ENCODE assay signal across 13 cellular contexts in genomic region chr20:34263468-34263867, GRCh38. TPM values are rescaled to one million over a fixed set of nuclear protein-coding genes. Genes with fewer than 3 reads are reported as not detected.
DNase-seq lines count a peak whose midpoint lies in the region; ATAC-seq, FAIRE-seq and TF ChIP-seq lines count a peak whose summit lies in the region.
"Not testable (repeated sequence)": the region's sequence is repeated elsewhere in the genome, so short reads cannot be mapped to it uniquely, and the experiment has no call there.
"Had no signal": no experiment of that assay in that cellular context is flagged by ENCODE, and none has a peak within 500 bp of the region (broad histone marks: within the 10 kb centered on the region; RNA-seq: fewer than 3 reads in every experiment).

No MANE protein-coding gene starts in this region.

- not testable (repeated sequence) for H3K36me3 ChIP-seq in HEK293 (ENCODE audit: control insufficient read depth in 2 of 2, insufficient read depth in 1 of 2, low read length in 2 of 2); breast epithelium; HepG2 (replicated peaks in 1 of 2; ENCODE audit: control insufficient read depth in 1 of 2, insufficient read depth in 2 of 2, low read length in 2 of 2); right lobe of liver; ovary; upper lobe of right lung

- H2AFZ ChIP-seq in HepG2 (ENCODE audit: low read length): not testable (repeated sequence)

- not testable (repeated sequence) for H4K20me1 ChIP-seq in HepG2 (ENCODE audit: insufficient read depth, low read length)

- in situ Hi-C loops in HepG2 (cut with HindIII; ENCODE audit: extremely low pct_ligation_motif_present, low pct_unique_long_range_greater_than_20kb): not testable (repeated sequence)

- TF ChIP-seq CTCF in C4-2B (conservative IDR thresholded peaks at IDR 0.05); HEK293 (tag by site-specific recombination; IDR thresholded peaks at IDR 0.05); breast epithelium (IDR thresholded peaks at IDR 0.05); HepG2 (CRISPR knock-in tag; IDR thresholded peaks at IDR 0.05); right lobe of liver (IDR thresholded peaks at IDR 0.05); ovary (IDR thresholded peaks at IDR 0.05); upper lobe of right lung (IDR thresholded peaks at IDR 0.05): not testable (repeated sequence)

- H3K79me2 ChIP-seq in HepG2 (ENCODE audit: insufficient read depth, low read length): not testable (repeated sequence)

- H3K9ac ChIP-seq in HepG2 (ENCODE audit: insufficient read depth, low read depth, low read length): not testable (repeated sequence)

- CTCF ChIA-PET in HEK293 (lab: Yijun Ruan, JAX): interaction anchor here (0.9 kb wide), 1 partner anchor 8 kb away, joined by 3 read pairs; no protein-coding TSS in a partner anchor
- CTCF ChIA-PET in HepG2 (lab: Yijun Ruan, JAX; ENCODE audit: low intra/inter-chr PET ratio, low total read pairs): not testable (repeated sequence)

- BruUV-seq in HepG2 (replicated peaks; lab: Mats Ljungman, UMichigan): not testable (repeated sequence)

- H3K27me3 ChIP-seq in breast epithelium; HepG2 (ENCODE audit: control insufficient read depth in 1 of 2, insufficient read depth in 2 of 2, low read length in 2 of 2); right lobe of liver; ovary; upper lobe of right lung: not testable (repeated sequence)

- TF ChIP-seq EP300 in HepG2 (IDR thresholded peaks at IDR 0.05; ENCODE audit: low read depth in 2 of 2, low read length in 2 of 2); HepG2 (CRISPR knock-in tag; IDR thresholded peaks at IDR 0.05; ENCODE audit: borderline replicate concordance); ovary (IDR thresholded peaks at IDR 0.05): not testable (repeated sequence)

- intact Hi-C loops in breast epithelium (cut with DNase I; ENCODE audit: low total_unique reads); HepG2 (cut with micrococcal nuclease; ENCODE audit: unreplicated experiment); right lobe of liver (cut with DNase I); ovary (cut with DNase I); upper lobe of right lung (cut with DNase I): not testable (repeated sequence)

- FAIRE-seq in HepG2 (lab: Jason Lieb, UNC): not testable (repeated sequence)

- H3K9me3 ChIP-seq in HEK293 (ENCODE audit: control insufficient read depth, insufficient read depth, low read depth, low read length); breast epithelium; HepG2 (ENCODE audit: low read length); right lobe of liver; ovary; upper lobe of right lung: not testable (repeated sequence)

- not testable (repeated sequence) for TF ChIP-seq RAD21 in HepG2 (CRISPR knock-in tag; IDR thresholded peaks at IDR 0.05)

- POLR2A ChIA-PET in HEK293 (lab: Yijun Ruan, JAX): not testable (repeated sequence)
- POLR2A ChIA-PET in HepG2 (lab: Yijun Ruan, JAX): interaction anchor here (1.6 kb wide), 1 partner anchor 99 kb away, joined by 4 read pairs; the partner anchor contains the start of gene ITCH

- 96% methylated on average over 8 of the region's 8 CpGs for WGBS in HepG2 (ENCODE audit: low lambda C conversion rate)
- 93% methylated on average over 8 of the region's 8 CpGs for WGBS in right lobe of liver (ENCODE audit: insufficient coverage, low coverage, low lambda C conversion rate, missing lambda C conversion rate)
- 96 to 99% (median 97%) methylated on average over 8 of the region's 8 CpGs for WGBS in ovary, 3 donors

- H3K4me2 ChIP-seq in HepG2 (ENCODE audit: low read depth, low read length): not testable (repeated sequence)

- ATAC-seq in HepG2, right lobe of liver, upper lobe of right lung: not testable (repeated sequence)

- not testable (repeated sequence) for TF ChIP-seq POLR2A in breast epithelium (IDR thresholded peaks at IDR 0.05); HepG2 (IDR thresholded peaks at IDR 0.05; ENCODE audit: insufficient read depth in 1 of 2, low read depth in 2 of 2, low read length in 2 of 2); right lobe of liver (IDR thresholded peaks at IDR 0.05); ovary (IDR thresholded peaks at IDR 0.05)

- H3K4me1 ChIP-seq in HEK293 (ENCODE audit: control insufficient read depth, insufficient read depth, low read length); breast epithelium; ovary (ENCODE audit: insufficient read depth); upper lobe of right lung: not testable (repeated sequence)
- peaks cover 15% of the 10 kb centered on the region for H3K4me1 ChIP-seq in HepG2 (ENCODE audit: insufficient read depth, low read length)
- peaks cover 0 to 13% (median 4%) of the 10 kb centered on the region in 4 donors for H3K4me1 ChIP-seq in right lobe of liver

- not testable (repeated sequence) for DNase-seq in breast epithelium (ENCODE audit: low spot score in 2 of 2); HepG2 (ENCODE audit: low spot score); right lobe of liver; ovary
- DNase-seq in upper lobe of right lung: peak; percentile 9

- H3K27ac ChIP-seq in C4-2B: peak overlapping the region; percentile 63
- not testable (repeated sequence) for H3K27ac ChIP-seq in HEK293 (ENCODE audit: extremely low read depth, low read depth, low read length); HepG2 (ENCODE audit: extremely low read length, insufficient read depth, low read length); upper lobe of right lung
- peak overlapping the region; percentile 53 to 63 for H3K27ac ChIP-seq in breast epithelium
- peak overlapping the region; percentile 76 to 91 (median 85) for H3K27ac ChIP-seq in right lobe of liver
- H3K27ac ChIP-seq in ovary: peak overlapping the region; percentile 19 to 86

- H3K4me3 ChIP-seq in HEK293 (ENCODE audit: low read depth, low read length); breast epithelium; HepG2 (replicated peaks in 1 of 3; ENCODE audit: insufficient read depth in 1 of 3, low read depth in 2 of 3, low read length in 3 of 3); right lobe of liver; ovary; upper lobe of right lung: not testable (repeated sequence)

RNA-seq across cellular contexts. Expression of gene ASIP, which starts 22.2 kb away (rescaled TPM):
- under 1 TPM in 1 of 3 donors, not detected in 2; 0.96 TPM for total RNA-seq in breast epithelium
- not detected in 2 replicates for total RNA-seq in HepG2 (2016; rRNA removed; fragmentation: Illumina TruSeq; extraction: Trizol)
- not detected in 2 replicates for total RNA-seq in HepG2 (2016; cell fraction: cytosol; rRNA removed; fragmentation: Illumina TruSeq; extraction: Trizol; ENCODE audit: low read depth)
- total RNA-seq in HepG2 (2016; cell fraction: insoluble cytoplasmic fraction; rRNA removed; fragmentation: Illumina TruSeq; extraction: Trizol): not detected in 2 replicates
- not detected in 2 replicates for total RNA-seq in HepG2 (2016; cell fraction: membrane; rRNA removed; fragmentation: Illumina TruSeq; extraction: Trizol)
- not detected in 2 replicates for total RNA-seq in HepG2 (2016; cell fraction: nucleus; rRNA removed; fragmentation: Illumina TruSeq; extraction: Trizol)
- not detected in 2 replicates for polyA plus RNA-seq in HepG2 (2011; rRNA removed)
- not detected in 2 replicates for polyA plus RNA-seq in HepG2 (2011; cell fraction: cytosol; rRNA removed)
- not detected in 2 replicates for polyA plus RNA-seq in HepG2 (2011; cell fraction: nucleus; rRNA removed)
- polyA plus RNA-seq in HepG2 (2012): not detected in 2 replicates
- polyA plus RNA-seq in HepG2 (2016; cell fraction: cytosol; fragmentation: Illumina TruSeq; extraction: Trizol; ENCODE audit: low read depth): not detected in 2 replicates
- polyA plus RNA-seq in HepG2 (2016; cell fraction: insoluble cytoplasmic fraction; fragmentation: Illumina TruSeq; extraction: Trizol; ENCODE audit: low read depth): not detected in 2 replicates
- polyA plus RNA-seq in HepG2 (2016; cell fraction: membrane; fragmentation: Illumina TruSeq; extraction: Trizol; ENCODE audit: low read depth): 0.39 TPM in 1 of 2 replicates, not detected in the other
- polyA plus RNA-seq in HepG2 (2016; cell fraction: nucleus; fragmentation: Illumina TruSeq; extraction: Trizol; ENCODE audit: insufficient read depth, low read depth): not detected in 2 replicates
- polyA minus RNA-seq in HepG2 (2011; rRNA and poly(A)+ RNA removed; ENCODE audit: low replicate concordance): not detected in 2 replicates
- polyA minus RNA-seq in HepG2 (2011; cell fraction: cytosol; rRNA and poly(A)+ RNA removed): not detected in 2 replicates
- not detected in 2 replicates for polyA minus RNA-seq in HepG2 (2011; cell fraction: nucleus; rRNA and poly(A)+ RNA removed)
- total RNA-seq in right lobe of liver: under 1 TPM in 1 of 6 experiments, not detected in 5; 0.42 TPM
- total RNA-seq in ovary: 10 to 100 TPM in 6 of 7 donors, 1 to 10 TPM in 1; 7.3 to 37.6 (median 22.5) TPM
- polyA plus RNA-seq in ovary: 10 to 100 TPM in 1 of 2 donors, under 1 TPM in 1; 0.37 to 57.1 TPM
- not detected for total RNA-seq in upper lobe of right lung
- total RNA-seq: A673; Caco-2; Calu3; CD4-positive, alpha-beta T cell; CD8-positive, alpha-beta T cell had no signal
- polyA plus RNA-seq: AG04450 had no signal

RNA-seq across cellular contexts. Expression of gene AHCY, which starts 39.7 kb away (rescaled TPM):
- total RNA-seq in breast epithelium (100 to 1,000 TPM in 1 of 3 donors, 10 to 100 TPM in 2; 66.9 to 105 (median 88.4) TPM), HepG2 (2016; rRNA removed; fragmentation: Illumina TruSeq; extraction: Trizol) (407 and 447 TPM in 2 replicates), right lobe of liver (100 to 1,000 TPM in 5 of 6 experiments, 10 to 100 TPM in 1; 66.5 to 142 (median 111) TPM), ovary (100 to 1,000 TPM; 109 to 190 (median 139) TPM), upper lobe of right lung (59.6 TPM)
- total RNA-seq in HepG2 (2016; cell fraction: cytosol; rRNA removed; fragmentation: Illumina TruSeq; extraction: Trizol; ENCODE audit: low read depth): 184 and 192 TPM in 2 replicates
- 393 and 407 TPM in 2 replicates for total RNA-seq in HepG2 (2016; cell fraction: insoluble cytoplasmic fraction; rRNA removed; fragmentation: Illumina TruSeq; extraction: Trizol)
- total RNA-seq in HepG2 (2016; cell fraction: membrane; rRNA removed; fragmentation: Illumina TruSeq; extraction: Trizol): 419 and 431 TPM in 2 replicates
- total RNA-seq in HepG2 (2016; cell fraction: nucleus; rRNA removed; fragmentation: Illumina TruSeq; extraction: Trizol): 242 and 265 TPM in 2 replicates
- polyA plus RNA-seq in HepG2 (2011; rRNA removed) (419 and 492 TPM in 2 replicates), ovary (100 to 1,000 TPM in 1 of 2 donors, 10 to 100 TPM in 1; 97.7 to 141 TPM)
- polyA plus RNA-seq in HepG2 (2011; cell fraction: cytosol; rRNA removed): 522 and 613 TPM in 2 replicates
- polyA plus RNA-seq in HepG2 (2011; cell fraction: nucleus; rRNA removed): 339 and 378 TPM in 2 replicates
- 339 and 364 TPM in 2 replicates for polyA plus RNA-seq in HepG2 (2012)
- 232 and 234 TPM in 2 replicates for polyA plus RNA-seq in HepG2 (2016; cell fraction: cytosol; fragmentation: Illumina TruSeq; extraction: Trizol; ENCODE audit: low read depth)
- 393 and 446 TPM in 2 replicates for polyA plus RNA-seq in HepG2 (2016; cell fraction: insoluble cytoplasmic fraction; fragmentation: Illumina TruSeq; extraction: Trizol; ENCODE audit: low read depth)
- 384 and 399 TPM in 2 replicates for polyA plus RNA-seq in HepG2 (2016; cell fraction: membrane; fragmentation: Illumina TruSeq; extraction: Trizol; ENCODE audit: low read depth)
- 372 and 382 TPM in 2 replicates for polyA plus RNA-seq in HepG2 (2016; cell fraction: nucleus; fragmentation: Illumina TruSeq; extraction: Trizol; ENCODE audit: insufficient read depth, low read depth)
- polyA minus RNA-seq in HepG2 (2011; rRNA and poly(A)+ RNA removed; ENCODE audit: low replicate concordance): 730 and 1,221 TPM in 2 replicates
- polyA minus RNA-seq in HepG2 (2011; cell fraction: cytosol; rRNA and poly(A)+ RNA removed): 306 and 309 TPM in 2 replicates
- 166 and 188 TPM in 2 replicates for polyA minus RNA-seq in HepG2 (2011; cell fraction: nucleus; rRNA and poly(A)+ RNA removed)
